ENCODE assay signal across 30 cellular contexts in genomic region chr6:103142902-103143301, GRCh38.
DNase-seq lines count a peak whose midpoint lies in the region; ATAC-seq and TF ChIP-seq lines count a peak whose summit lies in the region.
"Had no signal": no experiment of that assay in that cellular context is flagged by ENCODE, and none has a peak within 500 bp of the region (broad histone marks: within the 10 kb centered on the region; RNA-seq: fewer than 3 reads in every experiment).

No MANE protein-coding gene starts in this region.

- H3K27me3 ChIP-seq in BE2C (no peaks in the 10 kb centered on the region), SK-N-SH (ENCODE audit: insufficient read depth) (no peaks in the 10 kb centered on the region)
- H3K27me3 ChIP-seq: BLaER1; BLaER1 treated with 17β-estradiol and CSF1 and Interleukin-3, amounts not matched to agents 10 nM and 100 nM had no signal

- WGBS in SK-N-SH (ENCODE audit: low lambda C conversion rate), result 42% methylated on average over 2 of the region's 2 CpGs

- no peaks in the 10 kb centered on the region for H4K20me1 ChIP-seq in SK-N-SH (ENCODE audit: insufficient read depth)
- H4K20me1 ChIP-seq: BLaER1; BLaER1 treated with 17β-estradiol and CSF1 and Interleukin-3, amounts not matched to agents 10 nM and 100 nM had no signal

- TF ChIP-seq EP300 in SK-N-SH (IDR thresholded peaks at IDR 0.05; ENCODE audit: borderline replicate concordance in 1 of 2, low read depth in 1 of 2, low read length in 1 of 2), result peak in 1 of 2 experiments; percentile 96; a peak in 2 of 4 replicates

- H3K4me2 ChIP-seq in SK-N-SH, result no peak overlapping the region
- H3K4me2 ChIP-seq: A549; BLaER1; BLaER1 treated with 17β-estradiol and CSF1 and Interleukin-3, amounts not matched to agents 10 nM and 100 nM had no signal

- no peaks in the 10 kb centered on the region for H3K79me2 ChIP-seq in SK-N-SH (ENCODE audit: insufficient read depth)

- POLR2A ChIA-PET in SK-N-SH (lab: Yijun Ruan, JAX), result no interaction called here

- CTCF ChIA-PET in SK-N-SH (lab: Yijun Ruan, JAX), result no interaction called here

- no peaks in the 10 kb centered on the region for H3K9me2 ChIP-seq in SK-N-SH

- no peaks in the 10 kb centered on the region for H3K9me3 ChIP-seq in BE2C
- no peaks in the 10 kb centered on the region for H3K9me3 ChIP-seq in SK-N-SH
- H3K9me3 ChIP-seq: A549; BLaER1; BLaER1 treated with 17β-estradiol and CSF1 and Interleukin-3, amounts not matched to agents 10 nM and 100 nM; Caco-2 had no signal

- TF ChIP-seq RAD21 in SK-N-SH (IDR thresholded peaks at IDR 0.05; ENCODE audit: low read length), result no peak; the same call in 1 of the 2 replicates

- no peak for DNase-seq in BE2C
- DNase-seq in SK-N-SH, result peak; percentile 20
- DNase-seq in T1000 (lab: John Stamatoyannopoulos, UW), result no peak
- no peak for DNase-seq in ecto neural progenitor cell (ENCODE audit: low spot score)
- no peak for DNase-seq in activated CD4-positive, CD25-positive, alpha-beta regulatory T cell (lab: John Stamatoyannopoulos, UW)
- DNase-seq: 8988T; ACHN; AML-193; C1 segment of cervical spinal cord; Caco-2; Calu3; CD4-positive, alpha-beta memory T cell; CD4-positive, alpha-beta T cell; CD4-positive, CD25-positive, alpha-beta regulatory T cell; CD8-positive, alpha-beta memory T cell; CD8-positive, alpha-beta T cell; COR-L47; DMS 273 treated with DMSO at 0.1 percent for 48 hours; DMS153; DMS53; DMS79; DMS79 treated with DMSO at 0.1 percent for 48 hours; DND-41; EL had no signal

- no peak for ATAC-seq in SK-N-SH treated with all-trans-retinoic acid at 6 μM for 48 hours
- ATAC-seq: A549; CD8-positive, alpha-beta T cell had no signal

- peaks cover 21% of the 10 kb centered on the region for H3K4me1 ChIP-seq in BE2C
- H3K4me1 ChIP-seq in SK-N-SH (ENCODE audit: control insufficient read depth in 1 of 2, insufficient read depth in 2 of 2, low read depth in 1 of 2, low read length in 1 of 2), result peaks cover 0 to 5% of the 10 kb centered on the region in 2 experiments; a peak in 2 of 4 replicates
- H3K4me1 ChIP-seq: A549; BLaER1; BLaER1 treated with 17β-estradiol and CSF1 and Interleukin-3, amounts not matched to agents 10 nM and 100 nM; Caco-2 had no signal

- H3K9ac ChIP-seq in SK-N-SH, result no peak overlapping the region
- H3K9ac ChIP-seq: BLaER1; BLaER1 treated with 17β-estradiol and CSF1 and Interleukin-3, amounts not matched to agents 10 nM and 100 nM had no signal

- H2AFZ ChIP-seq in SK-N-SH (ENCODE audit: low read depth), result no peak overlapping the region

- H3K27ac ChIP-seq in SK-N-SH (ENCODE audit: low read depth in 2 of 2, low read length in 1 of 2), result peak overlapping the region in 1 of 2 experiments; percentile 90; a peak in 2 of 4 replicates
- H3K27ac ChIP-seq: 22Rv1; A549; BLaER1; BLaER1 treated with 17β-estradiol and CSF1 and Interleukin-3, amounts not matched to agents 10 nM and 100 nM; C4-2B had no signal

- TF ChIP-seq CTCF in BE2C (IDR thresholded peaks at IDR 0.05; ENCODE audit: low read depth, low read length) (no peak), SK-N-SH (IDR thresholded peaks at IDR 0.05) (no peak)

- peak overlapping the region; percentile 10; the same call in 1 of the 2 replicates for H3K4me3 ChIP-seq in BE2C (ENCODE audit: low read depth, low read length)
- H3K4me3 ChIP-seq in SK-N-SH (ENCODE audit: low read depth in 2 of 2, low read length in 1 of 2), result no peak overlapping the region
- H3K4me3 ChIP-seq: A549; BLaER1; BLaER1 treated with 17β-estradiol and CSF1 and Interleukin-3, amounts not matched to agents 10 nM and 100 nM had no signal

- H3K36me3 ChIP-seq in BE2C, result no peaks in the 10 kb centered on the region
- no peaks in the 10 kb centered on the region for H3K36me3 ChIP-seq in SK-N-SH (replicated peaks in 1 of 2; ENCODE audit: control insufficient read depth in 1 of 2, insufficient read depth in 2 of 2, low read length in 1 of 2)
- H3K36me3 ChIP-seq: BLaER1; BLaER1 treated with 17β-estradiol and CSF1 and Interleukin-3, amounts not matched to agents 10 nM and 100 nM had no signal

- H3F3A ChIP-seq in SK-N-SH (replicated peaks; ENCODE audit: insufficient read depth), result no peaks in the 10 kb centered on the region

TF ChIP-seq in SK-N-SH, 30 proteins besides CTCF, POLR2A, EP300 and RAD21:
- no peak for TF ChIP-seq FOXM1 (IDR thresholded peaks at IDR 0.05; ENCODE audit: low read depth)
- peak; percentile 42; the same call in 1 of the 2 replicates for TF ChIP-seq RCOR1 (IDR thresholded peaks at IDR 0.05; ENCODE audit: low read length)
- peak; percentile 31; the same call in 1 of the 2 replicates for TF ChIP-seq MXI1 (IDR thresholded peaks at IDR 0.05; ENCODE audit: low read depth, low read length)
- peak; percentile 56 for TF ChIP-seq CHD2 (IDR thresholded peaks at IDR 0.05; ENCODE audit: low read length, partially characterized antibody)

TF ChIP-seq in SK-N-SH treated with all-trans-retinoic acid at 6 μM for 48 hours, 23 proteins besides CTCF, POLR2A, EP300 and RAD21:
- TF ChIP-seq TCF4 (CRISPR knock-in tag; IDR thresholded peaks at IDR 0.05; ENCODE audit: borderline replicate concordance) (peak; percentile 33; the same call in 1 of the 2 replicates), TSHZ2 (CRISPR knock-in tag; IDR thresholded peaks at IDR 0.05) (peak; percentile 13; the same call in 1 of the 2 replicates), TOX (CRISPR knock-in tag; IDR thresholded peaks at IDR 0.05; ENCODE audit: borderline replicate concordance) (no peak)
